ENCODE assay signal across 8 cellular contexts in genomic region chr5:41843456-41844112, GRCh38.
DNase-seq lines count a peak whose midpoint lies in the region; ATAC-seq and TF ChIP-seq lines count a peak whose summit lies in the region.

No MANE protein-coding gene starts in this region.

- ATAC-seq in GM19463 (IDR thresholded peaks at IDR 0.05; ENCODE audit: unreplicated experiment) (peak; percentile 27), HG03457 (IDR thresholded peaks at IDR 0.05; ENCODE audit: unreplicated experiment) (peak; percentile 51)

- TF ChIP-seq CTCF in astrocyte of the spinal cord (IDR thresholded peaks at IDR 0.05; ENCODE audit: low read depth, low read length), result peak; percentile 68

- DNase-seq in DMS53 (lab: John Stamatoyannopoulos, UW) (peak; percentile 77), NCI-H510A treated with DMSO at 0.1 percent for 48 hours (lab: John Stamatoyannopoulos, UW) (peak; percentile 62), astrocyte of the spinal cord (ENCODE audit: low read depth, low spot score) (peak; percentile 73), iPS-NIHi7 (ENCODE audit: extremely low spot score) (peak; percentile 38), stromal cell of bone marrow (ENCODE audit: low read depth) (peak; percentile 38), NK-92 (lab: John Stamatoyannopoulos, UW; ENCODE audit: unreplicated experiment) (no peak)

- in situ Hi-C loops in astrocyte of the spinal cord (cut with HindIII; ENCODE audit: low sequenced_read_pairs), result no loop called here

- no peak overlapping the region for H3K4me3 ChIP-seq in astrocyte of the spinal cord (ENCODE audit: low read depth, low read length)
